1 cellular context compared by ENCODE assay signal in the genomic region with DNA sequence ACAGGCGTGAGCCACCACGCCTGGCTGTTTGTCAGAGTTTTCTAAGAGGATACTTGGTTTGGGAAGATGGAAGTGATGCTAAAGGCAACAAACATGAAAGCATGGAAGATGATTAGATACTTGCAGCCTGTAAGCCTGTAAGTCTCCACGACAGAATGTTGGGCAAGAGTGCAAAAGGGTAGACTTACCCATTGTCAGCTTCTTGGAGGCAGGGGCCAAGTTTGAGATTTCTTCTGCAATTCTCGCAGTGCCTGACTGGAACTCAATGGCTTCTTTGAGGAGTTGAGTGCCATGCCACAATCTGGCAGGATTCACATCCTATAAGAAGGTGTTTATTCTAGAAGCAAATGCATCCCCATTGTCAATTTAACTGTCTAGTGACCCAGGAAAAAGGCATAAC.
TF ChIP-seq lines count a peak whose summit lies in the region.

No MANE protein-coding gene starts in this region.

TF ChIP-seq in IMR-90, 13 proteins besides CTCF, POLR2A, EP300 and RAD21:
- TF ChIP-seq, protein P1, sequence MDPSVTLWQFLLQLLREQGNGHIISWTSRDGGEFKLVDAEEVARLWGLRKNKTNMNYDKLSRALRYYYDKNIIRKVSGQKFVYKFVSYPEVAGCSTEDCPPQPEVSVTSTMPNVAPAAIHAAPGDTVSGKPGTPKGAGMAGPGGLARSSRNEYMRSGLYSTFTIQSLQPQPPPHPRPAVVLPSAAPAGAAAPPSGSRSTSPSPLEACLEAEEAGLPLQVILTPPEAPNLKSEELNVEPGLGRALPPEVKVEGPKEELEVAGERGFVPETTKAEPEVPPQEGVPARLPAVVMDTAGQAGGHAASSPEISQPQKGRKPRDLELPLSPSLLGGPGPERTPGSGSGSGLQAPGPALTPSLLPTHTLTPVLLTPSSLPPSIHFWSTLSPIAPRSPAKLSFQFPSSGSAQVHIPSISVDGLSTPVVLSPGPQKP (IDR thresholded peaks at IDR 0.05; ENCODE audit: borderline replicate concordance, low read depth, low read length) = no peak
- TF ChIP-seq FOS (IDR thresholded peaks at IDR 0.05; ENCODE audit: low read depth, low read length) = no peak
- no peak for TF ChIP-seq MAFK (IDR thresholded peaks at IDR 0.05; ENCODE audit: low read depth, low read length)
- TF ChIP-seq BHLHE40 (IDR thresholded peaks at IDR 0.05; ENCODE audit: low read depth, low read length) = no peak
- no peak for TF ChIP-seq RCOR1 (IDR thresholded peaks at IDR 0.05; ENCODE audit: insufficient replicate concordance, low read length)
- TF ChIP-seq SMC3 (IDR thresholded peaks at IDR 0.05; ENCODE audit: low read depth, low read length) = no peak
- TF ChIP-seq CEBPB (IDR thresholded peaks at IDR 0.05; ENCODE audit: low read depth, low read length) = no peak
- no peak for TF ChIP-seq NFE2L2 (IDR thresholded peaks at IDR 0.05; ENCODE audit: low read depth, low read length)
- TF ChIP-seq, protein P2, sequence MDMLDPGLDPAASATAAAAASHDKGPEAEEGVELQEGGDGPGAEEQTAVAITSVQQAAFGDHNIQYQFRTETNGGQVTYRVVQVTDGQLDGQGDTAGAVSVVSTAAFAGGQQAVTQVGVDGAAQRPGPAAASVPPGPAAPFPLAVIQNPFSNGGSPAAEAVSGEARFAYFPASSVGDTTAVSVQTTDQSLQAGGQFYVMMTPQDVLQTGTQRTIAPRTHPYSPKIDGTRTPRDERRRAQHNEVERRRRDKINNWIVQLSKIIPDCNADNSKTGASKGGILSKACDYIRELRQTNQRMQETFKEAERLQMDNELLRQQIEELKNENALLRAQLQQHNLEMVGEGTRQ (IDR thresholded peaks at IDR 0.05; ENCODE audit: low read depth, low read length) = no peak
- no peak for TF ChIP-seq CHD1 (IDR thresholded peaks at IDR 0.05; ENCODE audit: low read depth, low read length)
- no peak for TF ChIP-seq MAZ (IDR thresholded peaks at IDR 0.05; ENCODE audit: borderline replicate concordance, low read depth, low read length)
- TF ChIP-seq MXI1 (IDR thresholded peaks at IDR 0.05; ENCODE audit: borderline replicate concordance, low read depth, low read length) = no peak
- TF ChIP-seq RFX5 (IDR thresholded peaks at IDR 0.05; ENCODE audit: low read depth, low read length) = no peak
TF ChIP-seq in IMR-90: peak in this region for 0.
